Comparison of ENCODE assay signal across 18 cellular contexts in the genomic region with DNA sequence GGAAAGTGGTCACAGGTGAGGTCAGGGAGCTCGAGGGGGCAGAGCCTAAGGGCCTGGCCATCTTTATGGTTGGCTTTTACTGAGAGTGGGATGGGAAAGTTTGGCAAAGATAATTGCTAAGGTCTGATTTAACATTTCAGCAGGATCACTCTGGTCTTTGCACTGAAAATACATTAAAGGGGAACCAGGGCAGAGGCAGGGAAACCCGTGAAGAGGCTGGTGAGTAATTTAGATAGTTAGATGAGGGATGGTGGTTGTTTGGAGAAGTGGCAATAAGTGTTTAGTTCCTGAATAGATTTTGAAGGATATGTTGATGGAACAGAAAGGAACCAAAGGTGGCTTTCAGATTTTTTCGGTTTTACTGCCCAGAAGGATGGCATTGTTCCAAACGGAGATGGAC. TPM values are rescaled to one million over a fixed set of nuclear protein-coding genes. Genes with fewer than 3 reads are reported as not detected.
"Had no signal": no experiment of that assay in that cellular context is flagged by ENCODE, and none has a peak within 500 bp of the region (broad histone marks: within the 10 kb centered on the region; RNA-seq: fewer than 3 reads in every experiment).

No MANE protein-coding gene starts in this region.

- H3K27me3 Mint-ChIP-seq: naive thymus-derived CD8-positive, alpha-beta T cell had no signal

- ATAC-seq: gastrocnemius medialis; mucosa of descending colon; naive thymus-derived CD8-positive, alpha-beta T cell; sciatic nerve had no signal

- H3K4me3 Mint-ChIP-seq: naive thymus-derived CD8-positive, alpha-beta T cell had no signal

- DNase-seq: cortex of kidney; dorsolateral prefrontal cortex; effector CD8-positive, alpha-beta T cell; gastrocnemius medialis; heart right ventricle; hypothalamus; kidney glomerular epithelial cell; mucosa of descending colon; posterior cingulate gyrus; stimulated activated CD4-positive, alpha-beta T cell treated with anti-CD3 and anti-CD28 coated beads, Interleukin-2, amount 100 ng/mL, for 24 hours; stimulated activated CD4-positive, alpha-beta T cell treated with anti-CD3 and anti-CD28 coated beads, Interleukin-4, amount 100 ng/mL, for 4 hours; stimulated activated naive CD4-positive, alpha-beta T cell; stomach; substantia nigra; transverse colon had no signal

- H3K27ac Mint-ChIP-seq: naive thymus-derived CD8-positive, alpha-beta T cell had no signal

- H3K9me3 Mint-ChIP-seq: naive thymus-derived CD8-positive, alpha-beta T cell had no signal

RNA-seq across cellular contexts. Expression of gene SCN3B, which starts 50.8 kb away (rescaled TPM):
- total RNA-seq: naive thymus-derived CD8-positive, alpha-beta T cell; osteocyte had no signal
